Comparison of ENCODE assay signal across 19 cellular contexts in the genomic region with DNA sequence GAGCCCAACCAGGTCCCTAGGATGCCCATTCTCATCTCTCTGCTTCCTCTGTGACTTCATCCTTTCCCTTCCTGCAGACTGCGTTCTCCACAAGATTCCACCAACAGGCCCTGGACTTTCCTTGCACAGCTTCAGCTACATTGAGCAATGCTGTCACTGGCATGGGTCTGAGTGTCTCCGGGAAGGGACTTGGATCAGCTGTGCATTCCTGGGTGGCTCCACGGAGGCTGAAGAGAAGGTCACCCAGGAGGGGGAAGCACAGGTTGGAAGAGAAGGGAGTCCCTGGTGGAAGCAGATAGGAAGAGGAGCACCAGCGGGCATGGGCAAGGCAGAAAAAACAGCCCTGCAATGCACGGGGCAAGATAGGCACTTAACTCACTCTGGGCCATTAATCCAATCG.
DNase-seq lines count a peak whose midpoint lies in the region; ATAC-seq and TF ChIP-seq lines count a peak whose summit lies in the region.
"Had no signal": no experiment of that assay in that cellular context is flagged by ENCODE, and none has a peak within 500 bp of the region (broad histone marks: within the 10 kb centered on the region; RNA-seq: fewer than 3 reads in every experiment).

No MANE protein-coding gene starts in this region.

- POLR2A ChIA-PET in HCT116 (lab: Charles Lee) = no interaction called here

- DNase-seq in CD4-positive, CD25-positive, alpha-beta regulatory T cell = no peak
- DNase-seq in HCT116 (ENCODE audit: low read depth, low spot score) (no peak), myocyte (ENCODE audit: low read depth) (peak; percentile 75), NCI-H446 treated with DMSO at 0.1 percent for 48 hours (lab: John Stamatoyannopoulos, UW) (no peak), SKM-1 (lab: John Stamatoyannopoulos, UW; ENCODE audit: unreplicated experiment) (no peak), COR-L47 (lab: John Stamatoyannopoulos, UW) (no peak), NCI-H2029 treated with DMSO at 0.1 percent for 48 hours (lab: John Stamatoyannopoulos, UW) (no peak)
- DNase-seq: anterior cingulate cortex, caudate nucleus, DMS53, MV-4-11, NCI-H69, right lobe of liver had no signal

- TF ChIP-seq RAD21 in HCT116 (IDR thresholded peaks at IDR 0.05; ENCODE audit: low read depth) = no peak

- no peak for ATAC-seq in CD4-positive, CD25-positive, alpha-beta regulatory T cell (ENCODE audit: low read depth in 2 of 2)
- peak; percentile 32; the same call in 1 of the 2 replicates for ATAC-seq in HCT116
- ATAC-seq in activated T-helper 17 cell treated with anti-CD3 and anti-CD28 coated beads, Interleukin-2, amount 50 U/mL, for 72 hours (replicated peaks) = no peak
- ATAC-seq: K562, right lobe of liver, Right ventricle myocardium inferior had no signal

- BruUV-seq in HCT116 (replicated peaks; lab: Mats Ljungman, UMichigan) = no TSS peak

- no peaks in the 10 kb centered on the region for H4K20me1 ChIP-seq in HCT116 (ENCODE audit: insufficient read depth)

- peak overlapping the region; percentile 13 for H3K4me3 ChIP-seq in CD4-positive, CD25-positive, alpha-beta regulatory T cell (ENCODE audit: low read depth, low read length)
- 0 out of 4 replicates have a peak overlapping the region, but pooled peaks of 1 of the 2 experiments have one; percentile 15 for H3K4me3 ChIP-seq in HCT116 (replicated peaks in 1 of 2; ENCODE audit: low read depth in 1 of 2, low read length in 2 of 2)
- H3K4me3 ChIP-seq: K562, right lobe of liver had no signal

- H3K27me3 Mint-ChIP-seq in CD4-positive, CD25-positive, alpha-beta regulatory T cell = peaks cover 6% of the 10 kb centered on the region
- H3K27me3 Mint-ChIP-seq in activated T-helper 17 cell treated with anti-CD3 and anti-CD28 coated beads, Interleukin-2, amount 50 U/mL, for 72 hours = no peaks in the 10 kb centered on the region

- H3K9me3 Mint-ChIP-seq in CD4-positive, CD25-positive, alpha-beta regulatory T cell = peaks cover 0 to 2% (median 0%) of the 10 kb centered on the region in 7 donors
- peaks cover 3% of the 10 kb centered on the region for H3K9me3 Mint-ChIP-seq in activated T-helper 17 cell treated with anti-CD3 and anti-CD28 coated beads, Interleukin-2, amount 50 U/mL, for 72 hours
- H3K9me3 Mint-ChIP-seq: nephron had no signal

- peak overlapping the region in 2 of 4 donors; percentile 56 to 62 for H3K4me3 Mint-ChIP-seq in CD4-positive, CD25-positive, alpha-beta regulatory T cell
- H3K4me3 Mint-ChIP-seq in activated T-helper 17 cell treated with anti-CD3 and anti-CD28 coated beads, Interleukin-2, amount 50 U/mL, for 72 hours = peak overlapping the region; percentile 9
- H3K4me3 Mint-ChIP-seq: CD14-positive monocyte had no signal

- no peak overlapping the region for H3K9ac ChIP-seq in HCT116 (ENCODE audit: low read length)
- H3K9ac ChIP-seq: parathyroid adenoma had no signal

- no peak overlapping the region for H2AFZ ChIP-seq in HCT116 (ENCODE audit: low read depth, low read length, poor library complexity, severe bottlenecking)
- H2AFZ ChIP-seq: parathyroid adenoma had no signal

- no peaks in the 10 kb centered on the region for H3K36me3 ChIP-seq in CD4-positive, CD25-positive, alpha-beta regulatory T cell (ENCODE audit: control insufficient read depth, insufficient read depth, low read length)
- no peaks in the 10 kb centered on the region for H3K36me3 ChIP-seq in HCT116 (ENCODE audit: control insufficient read depth in 1 of 2, insufficient read depth in 2 of 2, low read length in 2 of 2)
- H3K36me3 ChIP-seq: right lobe of liver had no signal

- TF ChIP-seq CTCF in HCT116 (IDR thresholded peaks at IDR 0.05 in 2 of 3, conservative IDR thresholded peaks at IDR 0.05 in 1 of 3; ENCODE audit: borderline replicate concordance in 1 of 3, insufficient read depth in 1 of 3, low read depth in 2 of 3, low read length in 2 of 3) = no peak

- intact Hi-C loops in HCT116 (cut with micrococcal nuclease) = no loop called here

- CTCF ChIA-PET in HCT116 (lab: Charles Lee) = no interaction called here

- H3K4me1 Mint-ChIP-seq in CD4-positive, CD25-positive, alpha-beta regulatory T cell = peaks cover 33 to 77% (median 52%) of the 10 kb centered on the region in 4 donors
- peaks cover 41% of the 10 kb centered on the region for H3K4me1 Mint-ChIP-seq in activated T-helper 17 cell treated with anti-CD3 and anti-CD28 coated beads, Interleukin-2, amount 50 U/mL, for 72 hours
- H3K4me1 Mint-ChIP-seq: CD14-positive monocyte had no signal

- H3K4me2 ChIP-seq in HCT116 (ENCODE audit: low read length) = peak overlapping the region; percentile 45

- H3K36me3 Mint-ChIP-seq in CD4-positive, CD25-positive, alpha-beta regulatory T cell = peaks cover 4% of the 10 kb centered on the region
- H3K36me3 Mint-ChIP-seq in activated T-helper 17 cell treated with anti-CD3 and anti-CD28 coated beads, Interleukin-2, amount 50 U/mL, for 72 hours (ENCODE audit: low read depth) = no peaks in the 10 kb centered on the region
- H3K36me3 Mint-ChIP-seq: CD14-positive monocyte had no signal

- H3K9me3 ChIP-seq in CD4-positive, CD25-positive, alpha-beta regulatory T cell (ENCODE audit: control insufficient read depth in 2 of 2, low read length in 2 of 2) = no peaks in the 10 kb centered on the region
- no peaks in the 10 kb centered on the region for H3K9me3 ChIP-seq in HCT116 (ENCODE audit: control insufficient read depth in 1 of 2, insufficient read depth in 1 of 2, low read depth in 1 of 2, low read length in 2 of 2)
- H3K9me3 ChIP-seq: right lobe of liver had no signal

- no peak overlapping the region for H3K27ac ChIP-seq in CD4-positive, CD25-positive, alpha-beta regulatory T cell (ENCODE audit: insufficient read depth, low read length, poor library complexity, severe bottlenecking)
- H3K27ac ChIP-seq in HCT116 (ENCODE audit: low read depth, low read length) = no peak overlapping the region
- H3K27ac ChIP-seq: parathyroid adenoma, right lobe of liver had no signal

- no peaks in the 10 kb centered on the region for H3K9me2 ChIP-seq in HCT116 (ENCODE audit: insufficient read depth)

- H3K4me1 ChIP-seq in CD4-positive, CD25-positive, alpha-beta regulatory T cell (ENCODE audit: control insufficient read depth, insufficient read depth, low read length, poor library complexity, severe bottlenecking) = peaks cover 41% of the 10 kb centered on the region
- peaks cover 16 to 32% of the 10 kb centered on the region in 2 experiments; a peak in 3 of 4 replicates for H3K4me1 ChIP-seq in HCT116 (ENCODE audit: control insufficient read depth in 1 of 2, insufficient read depth in 2 of 2, low read length in 2 of 2)
- H3K4me1 ChIP-seq: parathyroid adenoma, right lobe of liver had no signal

- TF ChIP-seq POLR2A in HCT116 (IDR thresholded peaks at IDR 0.05; ENCODE audit: borderline replicate concordance, extremely low read depth, insufficient read depth, insufficient read length) = no peak

- RAD21 ChIA-PET in HCT116 (lab: Charles Lee; ENCODE audit: low non-redundant PET in 1 of 2, low total read pairs in 2 of 2, uncharacterized antibody in 2 of 2, unreplicated experiment in 2 of 2) = no interaction called here

- no peaks in the 10 kb centered on the region for H3K79me2 ChIP-seq in HCT116 (ENCODE audit: insufficient read depth, low read length)
- H3K79me2 ChIP-seq: parathyroid adenoma had no signal

- no peaks in the 10 kb centered on the region for H3K27me3 ChIP-seq in CD4-positive, CD25-positive, alpha-beta regulatory T cell (ENCODE audit: control insufficient read depth, insufficient read depth, low read length)
- no peaks in the 10 kb centered on the region for H3K27me3 ChIP-seq in HCT116 (ENCODE audit: insufficient read depth, low read length)
- H3K27me3 ChIP-seq: right lobe of liver had no signal

- peak overlapping the region in 2 of 3 donors; percentile 2 to 74 for H3K27ac Mint-ChIP-seq in CD4-positive, CD25-positive, alpha-beta regulatory T cell
- H3K27ac Mint-ChIP-seq in activated T-helper 17 cell treated with anti-CD3 and anti-CD28 coated beads, Interleukin-2, amount 50 U/mL, for 72 hours = no peak overlapping the region
- H3K27ac Mint-ChIP-seq: CD14-positive monocyte, nephron had no signal

TF ChIP-seq in HCT116, 20 proteins besides CTCF, POLR2A, EP300 and RAD21:
- TF ChIP-seq, protein P1, sequence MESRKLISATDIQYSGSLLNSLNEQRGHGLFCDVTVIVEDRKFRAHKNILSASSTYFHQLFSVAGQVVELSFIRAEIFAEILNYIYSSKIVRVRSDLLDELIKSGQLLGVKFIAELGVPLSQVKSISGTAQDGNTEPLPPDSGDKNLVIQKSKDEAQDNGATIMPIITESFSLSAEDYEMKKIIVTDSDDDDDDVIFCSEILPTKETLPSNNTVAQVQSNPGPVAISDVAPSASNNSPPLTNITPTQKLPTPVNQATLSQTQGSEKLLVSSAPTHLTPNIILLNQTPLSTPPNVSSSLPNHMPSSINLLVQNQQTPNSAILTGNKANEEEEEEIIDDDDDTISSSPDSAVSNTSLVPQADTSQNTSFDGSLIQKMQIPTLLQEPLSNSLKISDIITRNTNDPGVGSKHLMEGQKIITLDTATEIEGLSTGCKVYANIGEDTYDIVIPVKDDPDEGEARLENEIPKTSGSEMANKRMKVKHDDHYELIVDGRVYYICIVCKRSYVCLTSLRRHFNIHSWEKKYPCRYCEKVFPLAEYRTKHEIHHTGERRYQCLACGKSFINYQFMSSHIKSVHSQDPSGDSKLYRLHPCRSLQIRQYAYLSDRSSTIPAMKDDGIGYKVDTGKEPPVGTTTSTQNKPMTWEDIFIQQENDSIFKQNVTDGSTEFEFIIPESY (IDR thresholded peaks at IDR 0.05; ENCODE audit: extremely low read depth, insufficient replicate concordance, low read length) = no peak
- TF ChIP-seq ZFX (IDR thresholded peaks at IDR 0.05) = no peak
- no peak for TF ChIP-seq ZNF274 (IDR thresholded peaks at IDR 0.05; ENCODE audit: low read depth, low read length)
- no peak for TF ChIP-seq SIN3A (IDR thresholded peaks at IDR 0.05; ENCODE audit: low read depth)
- no peak for TF ChIP-seq TCF7L2 (IDR thresholded peaks at IDR 0.05; ENCODE audit: borderline replicate concordance, extremely low read depth, insufficient read depth, insufficient read length)
